Comparison of ENCODE assay signal across 24 cellular contexts in genomic region chr4:114393295-114394038, GRCh38.
A peak's percentile ranks its signal among the peaks of the same experiment; 100 is the strongest.
DNase-seq lines count a peak whose midpoint lies in the region; ATAC-seq, FAIRE-seq and TF ChIP-seq lines count a peak whose summit lies in the region.
"Had no signal": no experiment of that assay in that cellular context is flagged by ENCODE, and none has a peak within 500 bp of the region (broad histone marks: within the 10 kb centered on the region; RNA-seq: fewer than 3 reads in every experiment).

No MANE protein-coding gene starts in this region.

- H3K4me1 ChIP-seq in keratinocyte (ENCODE audit: control insufficient read depth, extremely low read depth, insufficient read depth, low read length), result peaks cover 11% of the 10 kb centered on the region
- H3K4me1 ChIP-seq in upper lobe of right lung, result no peaks in the 10 kb centered on the region
- H3K4me1 ChIP-seq: BE2C had no signal

- H2AFZ ChIP-seq in keratinocyte (ENCODE audit: control insufficient read depth, low read length), result no peak overlapping the region

- H3K4me2 ChIP-seq in keratinocyte (ENCODE audit: control insufficient read depth, extremely low read depth, insufficient read depth, low read depth, low read length), result peak overlapping the region; percentile 22

- no peaks in the 10 kb centered on the region for H3K79me2 ChIP-seq in keratinocyte (ENCODE audit: control insufficient read depth, insufficient read depth, low read length)

- no peak overlapping the region for H3K27ac Mint-ChIP-seq in T-helper 17 cell
- H3K27ac Mint-ChIP-seq: CD4-positive, CD25-positive, alpha-beta regulatory T cell; H9 had no signal

- DNase-seq in LoVo (ENCODE audit: low spot score), result peak; percentile 14
- no peak for DNase-seq in T-helper 17 cell
- DNase-seq in keratinocyte (ENCODE audit: low read depth, low spot score), result no peak
- DNase-seq in upper lobe of right lung, result no peak
- no peak for DNase-seq in NCI-H187 treated with DMSO at 0.1 percent for 48 hours (lab: John Stamatoyannopoulos, UW)
- DNase-seq in ureter (ENCODE audit: low spot score), result no peak
- DNase-seq: ACHN; BE2C; C1 segment of cervical spinal cord; CD4-positive, CD25-positive, alpha-beta regulatory T cell; CD8-positive, alpha-beta memory T cell; COR-L47; DMS 273 treated with DMSO at 0.1 percent for 48 hours; DMS53; DND-41; EL; H9; IMR-90 had no signal

- H3K36me3 Mint-ChIP-seq in T-helper 17 cell (ENCODE audit: low read depth), result peaks cover 3% of the 10 kb centered on the region
- H3K36me3 Mint-ChIP-seq: CD4-positive, CD25-positive, alpha-beta regulatory T cell; CD8-positive, alpha-beta memory T cell had no signal

- H3K27me3 Mint-ChIP-seq in T-helper 17 cell, result peaks cover 16% of the 10 kb centered on the region
- H3K27me3 Mint-ChIP-seq: CD4-positive, CD25-positive, alpha-beta regulatory T cell had no signal

- no peak overlapping the region for H3K4me3 ChIP-seq in keratinocyte (ENCODE audit: control insufficient read depth in 2 of 3, extremely low read depth in 1 of 3, insufficient read depth in 2 of 3, low read depth in 1 of 3, low read length in 3 of 3)
- no peak overlapping the region for H3K4me3 ChIP-seq in upper lobe of right lung
- H3K4me3 ChIP-seq: GM12878 had no signal

- no peak overlapping the region for H3K4me3 Mint-ChIP-seq in T-helper 17 cell
- H3K4me3 Mint-ChIP-seq: CD4-positive, CD25-positive, alpha-beta regulatory T cell; CD8-positive, alpha-beta memory T cell; H9 had no signal

- no peaks in the 10 kb centered on the region for H3K9me3 ChIP-seq in T-helper 17 cell (ENCODE audit: control insufficient read depth, low read length, poor library complexity, severe bottlenecking)
- no peaks in the 10 kb centered on the region for H3K9me3 ChIP-seq in keratinocyte (ENCODE audit: control insufficient read depth, low read depth, low read length)
- H3K9me3 ChIP-seq in upper lobe of right lung, result no peaks in the 10 kb centered on the region
- H3K9me3 ChIP-seq: BE2C had no signal

- TF ChIP-seq CTCF in keratinocyte (optimal IDR thresholded peaks at IDR 0.05 in 1 of 3, IDR thresholded peaks at IDR 0.05 in 1 of 3, conservative IDR thresholded peaks at IDR 0.05 in 1 of 3; ENCODE audit: extremely low read depth in 1 of 3, insufficient read depth in 2 of 3, low read length in 3 of 3) (no peak), upper lobe of right lung (IDR thresholded peaks at IDR 0.05) (no peak)

- H3K4me1 Mint-ChIP-seq in T-helper 17 cell, result peaks cover 9% of the 10 kb centered on the region

- peak; percentile 51 for ATAC-seq in T-helper 17 cell
- peak; percentile 53 for ATAC-seq in upper lobe of right lung
- ATAC-seq in GM19324 (IDR thresholded peaks at IDR 0.05; ENCODE audit: low FRiP score, unreplicated experiment), result no peak
- ATAC-seq: GM12878 had no signal

- H3K27ac ChIP-seq in keratinocyte (ENCODE audit: control insufficient read depth, insufficient read depth, low read length) (no peak overlapping the region), upper lobe of right lung (no peak overlapping the region)

- dilution Hi-C loops in keratinocyte (cut with MboI; ENCODE audit: extremely low pct_ligation_motif_present, low sequenced_read_pairs), result no loop called here

- FAIRE-seq in keratinocyte (lab: Jason Lieb, UNC), result peak; percentile 43
- FAIRE-seq: A204.1, GM12878, GM18507, H1, HTR-8/SVneo had no signal

- intact Hi-C loops in upper lobe of right lung (cut with DNase I), result no loop called here

- H3K27me3 ChIP-seq in keratinocyte (ENCODE audit: control insufficient read depth, extremely low read depth, insufficient read depth, low read length) (no peaks in the 10 kb centered on the region), upper lobe of right lung (peaks cover 4% of the 10 kb centered on the region)
- H3K27me3 ChIP-seq: BE2C had no signal

- H3K9ac ChIP-seq in keratinocyte (ENCODE audit: control insufficient read depth, extremely low read depth, insufficient read depth, low read length), result no peak overlapping the region

- H3K9me1 ChIP-seq in keratinocyte (ENCODE audit: control insufficient read depth, extremely low read depth, insufficient read depth, low read length), result no peaks in the 10 kb centered on the region

- H3K36me3 ChIP-seq in keratinocyte (ENCODE audit: control insufficient read depth in 2 of 2, extremely low read depth in 1 of 2, insufficient read depth in 2 of 2, low read length in 2 of 2), result no peaks in the 10 kb centered on the region
- no peaks in the 10 kb centered on the region for H3K36me3 ChIP-seq in upper lobe of right lung
- H3K36me3 ChIP-seq: BE2C had no signal

- no peaks in the 10 kb centered on the region for H4K20me1 ChIP-seq in keratinocyte (ENCODE audit: control insufficient read depth, extremely low read depth, insufficient read depth, low read length)
